In genomic region chr3:51390600-51391074, GRCh38 we compare ENCODE assay signal across 1 cellular context.
TF ChIP-seq lines count a peak whose summit lies in the region.

No MANE protein-coding gene starts in this region.

TF ChIP-seq in HepG2, 621 proteins besides CTCF, POLR2A, EP300 and RAD21 (continued from another document):
- TF ChIP-seq ATF5 (CRISPR knock-in tag; IDR thresholded peaks at IDR 0.05; ENCODE audit: low read depth), result no peak
- TF ChIP-seq ZBTB33 (CRISPR knock-in tag; IDR thresholded peaks at IDR 0.05), result peak; percentile 70; the same call in 1 of the 2 replicates
- no peak for TF ChIP-seq ZNF564 (CRISPR knock-in tag; IDR thresholded peaks at IDR 0.05)
- peak; percentile 51; the same call in 1 of the 2 replicates for TF ChIP-seq ZNF709 (CRISPR knock-in tag; IDR thresholded peaks at IDR 0.05)
- no peak for TF ChIP-seq EZH2 (conservative IDR thresholded peaks at IDR 0.05; ENCODE audit: low read depth, low read length)
- 0 out of 2 replicates have a peak, but pooled peaks have one; percentile 16 for TF ChIP-seq ZNF274 (CRISPR knock-in tag; IDR thresholded peaks at IDR 0.05)
- no peak for TF ChIP-seq MIER2 (CRISPR knock-in tag; IDR thresholded peaks at IDR 0.05)
- peak; percentile 39; the same call in 1 of the 2 replicates for TF ChIP-seq ZNF510 (CRISPR knock-in tag; IDR thresholded peaks at IDR 0.05; ENCODE audit: low read depth)
- TF ChIP-seq FIP1L1 (IDR thresholded peaks at IDR 0.05; ENCODE audit: borderline replicate concordance, insufficient read depth, low read depth, low read length), result peak; percentile 86; the same call in 1 of the 2 replicates
- no peak for TF ChIP-seq ZNF143 (CRISPR knock-in tag; IDR thresholded peaks at IDR 0.05)
- peak; percentile 58; the same call in 1 of the 2 replicates for TF ChIP-seq ZNF501 (CRISPR knock-in tag; IDR thresholded peaks at IDR 0.05)
- TF ChIP-seq ZNF556 (CRISPR knock-in tag; IDR thresholded peaks at IDR 0.05; ENCODE audit: borderline replicate concordance), result no peak
- TF ChIP-seq ZFP90 (CRISPR knock-in tag; IDR thresholded peaks at IDR 0.05; ENCODE audit: borderline replicate concordance), result 0 out of 2 replicates have a peak, but pooled peaks have one; percentile 56
- TF ChIP-seq REL (CRISPR knock-in tag; conservative IDR thresholded peaks at IDR 0.05), result 0 out of 2 replicates have a peak, but pooled peaks have one; percentile 34
- TF ChIP-seq RBM39 (IDR thresholded peaks at IDR 0.05; ENCODE audit: low read depth, low read length, poor library complexity, severe bottlenecking), result peak; percentile 29
- TF ChIP-seq ZNF777 (CRISPR knock-in tag; IDR thresholded peaks at IDR 0.05), result no peak
